In genomic region chr14:52863339-52863700, GRCh38 we compare ENCODE assay signal across 1 cellular context.
TF ChIP-seq lines count a peak whose summit lies in the region.

No MANE protein-coding gene starts in this region.

TF ChIP-seq in A549, 52 proteins besides CTCF, POLR2A, EP300 and RAD21 (continued from another document):
- TF ChIP-seq MAX (IDR thresholded peaks at IDR 0.05), result no peak
- no peak for TF ChIP-seq JUNB (IDR thresholded peaks at IDR 0.05)
- no peak for TF ChIP-seq POLR2AphosphoS2 (conservative IDR thresholded peaks at IDR 0.05; ENCODE audit: low read length)
- no peak for TF ChIP-seq SREBF2 (IDR thresholded peaks at IDR 0.05)
- no peak for TF ChIP-seq MAFK (IDR thresholded peaks at IDR 0.05; ENCODE audit: partially characterized antibody)
- TF ChIP-seq CEBPB (IDR thresholded peaks at IDR 0.05), result no peak
- no peak for TF ChIP-seq EHMT2 (IDR thresholded peaks at IDR 0.05; ENCODE audit: low read depth)
- no peak for TF ChIP-seq BCL3 (IDR thresholded peaks at IDR 0.05)
- no peak for TF ChIP-seq EHF (CRISPR knock-in tag; IDR thresholded peaks at IDR 0.05)
